ENCODE assay signal across 1 cellular context in the genomic region with DNA sequence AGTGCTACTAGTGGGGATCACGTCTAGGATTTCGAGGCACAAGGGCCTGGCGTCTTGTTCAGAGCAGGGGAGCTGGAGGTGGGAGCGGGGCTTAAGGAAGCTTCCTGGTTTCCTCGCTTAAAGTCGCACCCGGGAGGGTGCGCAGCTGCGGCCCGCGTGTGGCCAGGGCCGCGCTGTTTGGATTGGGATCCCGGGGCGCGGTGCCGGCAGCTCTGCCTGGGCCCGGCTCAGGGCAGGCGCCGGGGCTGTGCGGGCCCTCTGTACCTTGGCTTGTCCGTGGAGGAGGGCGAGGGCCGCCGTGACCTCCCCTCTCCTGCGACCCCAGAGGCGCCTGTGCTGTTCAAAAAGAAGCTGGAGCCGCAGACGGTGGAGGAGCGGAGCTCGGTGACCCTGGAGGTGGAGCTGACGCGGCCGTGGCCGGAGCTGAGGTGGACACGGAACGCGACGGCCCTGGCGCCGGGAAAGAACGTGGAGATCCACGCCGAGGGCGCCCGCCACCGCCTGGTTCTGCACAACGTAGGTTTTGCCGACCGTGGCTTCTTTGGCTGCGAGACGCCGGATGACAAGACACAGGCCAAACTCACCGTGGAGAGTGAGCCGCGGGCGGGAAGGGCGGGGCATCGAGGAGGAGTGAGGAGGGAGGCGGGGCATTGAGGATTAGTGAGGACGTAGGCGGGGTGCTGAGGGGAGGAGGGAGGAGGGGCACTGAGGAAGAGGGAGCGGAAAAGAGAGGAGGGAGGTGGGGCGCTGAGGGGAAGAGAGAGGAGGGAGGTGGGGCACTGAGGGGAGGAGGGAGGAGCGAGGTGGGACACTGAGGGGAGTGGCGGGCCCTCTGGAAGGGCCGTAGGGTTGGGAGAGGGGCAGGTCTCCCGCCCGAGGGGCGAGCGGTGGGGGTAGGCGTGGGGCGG.
A peak's percentile ranks its signal among the peaks of the same experiment; 100 is the strongest.
TF ChIP-seq lines count a peak whose summit lies in the region.

No MANE protein-coding gene starts in this region.

TF ChIP-seq in K562, 482 proteins besides CTCF, POLR2A, EP300 and RAD21 (continued from another document and continues in another):
- TF ChIP-seq, protein P1, sequence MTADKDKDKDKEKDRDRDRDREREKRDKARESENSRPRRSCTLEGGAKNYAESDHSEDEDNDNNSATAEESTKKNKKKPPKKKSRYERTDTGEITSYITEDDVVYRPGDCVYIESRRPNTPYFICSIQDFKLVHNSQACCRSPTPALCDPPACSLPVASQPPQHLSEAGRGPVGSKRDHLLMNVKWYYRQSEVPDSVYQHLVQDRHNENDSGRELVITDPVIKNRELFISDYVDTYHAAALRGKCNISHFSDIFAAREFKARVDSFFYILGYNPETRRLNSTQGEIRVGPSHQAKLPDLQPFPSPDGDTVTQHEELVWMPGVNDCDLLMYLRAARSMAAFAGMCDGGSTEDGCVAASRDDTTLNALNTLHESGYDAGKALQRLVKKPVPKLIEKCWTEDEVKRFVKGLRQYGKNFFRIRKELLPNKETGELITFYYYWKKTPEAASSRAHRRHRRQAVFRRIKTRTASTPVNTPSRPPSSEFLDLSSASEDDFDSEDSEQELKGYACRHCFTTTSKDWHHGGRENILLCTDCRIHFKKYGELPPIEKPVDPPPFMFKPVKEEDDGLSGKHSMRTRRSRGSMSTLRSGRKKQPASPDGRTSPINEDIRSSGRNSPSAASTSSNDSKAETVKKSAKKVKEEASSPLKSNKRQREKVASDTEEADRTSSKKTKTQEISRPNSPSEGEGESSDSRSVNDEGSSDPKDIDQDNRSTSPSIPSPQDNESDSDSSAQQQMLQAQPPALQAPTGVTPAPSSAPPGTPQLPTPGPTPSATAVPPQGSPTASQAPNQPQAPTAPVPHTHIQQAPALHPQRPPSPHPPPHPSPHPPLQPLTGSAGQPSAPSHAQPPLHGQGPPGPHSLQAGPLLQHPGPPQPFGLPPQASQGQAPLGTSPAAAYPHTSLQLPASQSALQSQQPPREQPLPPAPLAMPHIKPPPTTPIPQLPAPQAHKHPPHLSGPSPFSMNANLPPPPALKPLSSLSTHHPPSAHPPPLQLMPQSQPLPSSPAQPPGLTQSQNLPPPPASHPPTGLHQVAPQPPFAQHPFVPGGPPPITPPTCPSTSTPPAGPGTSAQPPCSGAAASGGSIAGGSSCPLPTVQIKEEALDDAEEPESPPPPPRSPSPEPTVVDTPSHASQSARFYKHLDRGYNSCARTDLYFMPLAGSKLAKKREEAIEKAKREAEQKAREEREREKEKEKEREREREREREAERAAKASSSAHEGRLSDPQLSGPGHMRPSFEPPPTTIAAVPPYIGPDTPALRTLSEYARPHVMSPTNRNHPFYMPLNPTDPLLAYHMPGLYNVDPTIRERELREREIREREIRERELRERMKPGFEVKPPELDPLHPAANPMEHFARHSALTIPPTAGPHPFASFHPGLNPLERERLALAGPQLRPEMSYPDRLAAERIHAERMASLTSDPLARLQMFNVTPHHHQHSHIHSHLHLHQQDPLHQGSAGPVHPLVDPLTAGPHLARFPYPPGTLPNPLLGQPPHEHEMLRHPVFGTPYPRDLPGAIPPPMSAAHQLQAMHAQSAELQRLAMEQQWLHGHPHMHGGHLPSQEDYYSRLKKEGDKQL (CRISPR knock-in tag; IDR thresholded peaks at IDR 0.05; ENCODE audit: borderline replicate concordance) = no peak
- no peak for TF ChIP-seq JUNB (CRISPR knock-in tag; conservative IDR thresholded peaks at IDR 0.05)
- TF ChIP-seq TAF7 (tag; IDR thresholded peaks at IDR 0.05) = no peak
- 0 out of 2 replicates have a peak, but pooled peaks have one; percentile 57 for TF ChIP-seq OTX1 (CRISPR knock-in tag; IDR thresholded peaks at IDR 0.05)
- TF ChIP-seq, protein P2, sequence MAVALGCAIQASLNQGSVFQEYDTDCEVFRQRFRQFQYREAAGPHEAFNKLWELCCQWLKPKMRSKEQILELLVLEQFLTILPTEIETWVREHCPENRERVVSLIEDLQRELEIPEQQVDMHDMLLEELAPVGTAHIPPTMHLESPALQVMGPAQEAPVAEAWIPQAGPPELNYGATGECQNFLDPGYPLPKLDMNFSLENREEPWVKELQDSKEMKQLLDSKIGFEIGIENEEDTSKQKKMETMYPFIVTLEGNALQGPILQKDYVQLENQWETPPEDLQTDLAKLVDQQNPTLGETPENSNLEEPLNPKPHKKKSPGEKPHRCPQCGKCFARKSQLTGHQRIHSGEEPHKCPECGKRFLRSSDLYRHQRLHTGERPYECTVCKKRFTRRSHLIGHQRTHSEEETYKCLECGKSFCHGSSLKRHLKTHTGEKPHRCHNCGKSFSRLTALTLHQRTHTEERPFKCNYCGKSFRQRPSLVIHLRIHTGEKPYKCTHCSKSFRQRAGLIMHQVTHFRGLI (CRISPR knock-in tag; IDR thresholded peaks at IDR 0.05) = no peak
- no peak for TF ChIP-seq NFATC3 (IDR thresholded peaks at IDR 0.05)
- no peak for TF ChIP-seq ZNF561 (CRISPR knock-in tag; conservative IDR thresholded peaks at IDR 0.05)
- 0 out of 2 replicates have a peak, but pooled peaks have one; percentile 34 for TF ChIP-seq RHOXF2B (CRISPR knock-in tag; conservative IDR thresholded peaks at IDR 0.05)
- TF ChIP-seq HLTF (IDR thresholded peaks at IDR 0.05) = 0 out of 2 replicates have a peak, but pooled peaks have one; percentile 61
- TF ChIP-seq ZNF174 (CRISPR knock-in tag; IDR thresholded peaks at IDR 0.05) = no peak
- peak; percentile 46 for TF ChIP-seq RBBP5 (IDR thresholded peaks at IDR 0.05; ENCODE audit: borderline replicate concordance, insufficient read depth, low read length, poor library complexity, severe bottlenecking)
- no peak for TF ChIP-seq BRD4 (IDR thresholded peaks at IDR 0.05)
- no peak for TF ChIP-seq EWSR1 (IDR thresholded peaks at IDR 0.05; ENCODE audit: borderline replicate concordance, low read depth, partially characterized antibody)
- peak; percentile 96 for TF ChIP-seq L3MBTL2 (IDR thresholded peaks at IDR 0.05)
- peak; percentile 26; the same call in 1 of the 2 replicates for TF ChIP-seq ESRRA (IDR thresholded peaks at IDR 0.05; ENCODE audit: borderline replicate concordance, low read depth)
- TF ChIP-seq CEBPG (CRISPR knock-in tag; IDR thresholded peaks at IDR 0.05) = no peak
- TF ChIP-seq CEBPG (tag; conservative IDR thresholded peaks at IDR 0.05 in 1 of 2, IDR thresholded peaks at IDR 0.05 in 1 of 2) = no peak
- no peak for TF ChIP-seq ZNF444 (CRISPR knock-in tag; IDR thresholded peaks at IDR 0.05)
- TF ChIP-seq, protein P3, sequence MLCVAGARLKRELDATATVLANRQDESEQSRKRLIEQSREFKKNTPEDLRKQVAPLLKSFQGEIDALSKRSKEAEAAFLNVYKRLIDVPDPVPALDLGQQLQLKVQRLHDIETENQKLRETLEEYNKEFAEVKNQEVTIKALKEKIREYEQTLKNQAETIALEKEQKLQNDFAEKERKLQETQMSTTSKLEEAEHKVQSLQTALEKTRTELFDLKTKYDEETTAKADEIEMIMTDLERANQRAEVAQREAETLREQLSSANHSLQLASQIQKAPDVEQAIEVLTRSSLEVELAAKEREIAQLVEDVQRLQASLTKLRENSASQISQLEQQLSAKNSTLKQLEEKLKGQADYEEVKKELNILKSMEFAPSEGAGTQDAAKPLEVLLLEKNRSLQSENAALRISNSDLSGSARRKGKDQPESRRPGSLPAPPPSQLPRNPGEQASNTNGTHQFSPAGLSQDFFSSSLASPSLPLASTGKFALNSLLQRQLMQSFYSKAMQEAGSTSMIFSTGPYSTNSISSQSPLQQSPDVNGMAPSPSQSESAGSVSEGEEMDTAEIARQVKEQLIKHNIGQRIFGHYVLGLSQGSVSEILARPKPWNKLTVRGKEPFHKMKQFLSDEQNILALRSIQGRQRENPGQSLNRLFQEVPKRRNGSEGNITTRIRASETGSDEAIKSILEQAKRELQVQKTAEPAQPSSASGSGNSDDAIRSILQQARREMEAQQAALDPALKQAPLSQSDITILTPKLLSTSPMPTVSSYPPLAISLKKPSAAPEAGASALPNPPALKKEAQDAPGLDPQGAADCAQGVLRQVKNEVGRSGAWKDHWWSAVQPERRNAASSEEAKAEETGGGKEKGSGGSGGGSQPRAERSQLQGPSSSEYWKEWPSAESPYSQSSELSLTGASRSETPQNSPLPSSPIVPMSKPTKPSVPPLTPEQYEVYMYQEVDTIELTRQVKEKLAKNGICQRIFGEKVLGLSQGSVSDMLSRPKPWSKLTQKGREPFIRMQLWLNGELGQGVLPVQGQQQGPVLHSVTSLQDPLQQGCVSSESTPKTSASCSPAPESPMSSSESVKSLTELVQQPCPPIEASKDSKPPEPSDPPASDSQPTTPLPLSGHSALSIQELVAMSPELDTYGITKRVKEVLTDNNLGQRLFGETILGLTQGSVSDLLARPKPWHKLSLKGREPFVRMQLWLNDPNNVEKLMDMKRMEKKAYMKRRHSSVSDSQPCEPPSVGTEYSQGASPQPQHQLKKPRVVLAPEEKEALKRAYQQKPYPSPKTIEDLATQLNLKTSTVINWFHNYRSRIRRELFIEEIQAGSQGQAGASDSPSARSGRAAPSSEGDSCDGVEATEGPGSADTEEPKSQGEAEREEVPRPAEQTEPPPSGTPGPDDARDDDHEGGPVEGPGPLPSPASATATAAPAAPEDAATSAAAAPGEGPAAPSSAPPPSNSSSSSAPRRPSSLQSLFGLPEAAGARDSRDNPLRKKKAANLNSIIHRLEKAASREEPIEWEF (CRISPR knock-in tag; IDR thresholded peaks at IDR 0.05) = no peak
- TF ChIP-seq, protein P4, sequence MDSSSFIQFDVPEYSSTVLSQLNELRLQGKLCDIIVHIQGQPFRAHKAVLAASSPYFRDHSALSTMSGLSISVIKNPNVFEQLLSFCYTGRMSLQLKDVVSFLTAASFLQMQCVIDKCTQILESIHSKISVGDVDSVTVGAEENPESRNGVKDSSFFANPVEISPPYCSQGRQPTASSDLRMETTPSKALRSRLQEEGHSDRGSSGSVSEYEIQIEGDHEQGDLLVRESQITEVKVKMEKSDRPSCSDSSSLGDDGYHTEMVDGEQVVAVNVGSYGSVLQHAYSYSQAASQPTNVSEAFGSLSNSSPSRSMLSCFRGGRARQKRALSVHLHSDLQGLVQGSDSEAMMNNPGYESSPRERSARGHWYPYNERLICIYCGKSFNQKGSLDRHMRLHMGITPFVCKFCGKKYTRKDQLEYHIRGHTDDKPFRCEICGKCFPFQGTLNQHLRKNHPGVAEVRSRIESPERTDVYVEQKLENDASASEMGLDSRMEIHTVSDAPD (CRISPR knock-in tag; IDR thresholded peaks at IDR 0.05) = no peak
- TF ChIP-seq, protein P5, sequence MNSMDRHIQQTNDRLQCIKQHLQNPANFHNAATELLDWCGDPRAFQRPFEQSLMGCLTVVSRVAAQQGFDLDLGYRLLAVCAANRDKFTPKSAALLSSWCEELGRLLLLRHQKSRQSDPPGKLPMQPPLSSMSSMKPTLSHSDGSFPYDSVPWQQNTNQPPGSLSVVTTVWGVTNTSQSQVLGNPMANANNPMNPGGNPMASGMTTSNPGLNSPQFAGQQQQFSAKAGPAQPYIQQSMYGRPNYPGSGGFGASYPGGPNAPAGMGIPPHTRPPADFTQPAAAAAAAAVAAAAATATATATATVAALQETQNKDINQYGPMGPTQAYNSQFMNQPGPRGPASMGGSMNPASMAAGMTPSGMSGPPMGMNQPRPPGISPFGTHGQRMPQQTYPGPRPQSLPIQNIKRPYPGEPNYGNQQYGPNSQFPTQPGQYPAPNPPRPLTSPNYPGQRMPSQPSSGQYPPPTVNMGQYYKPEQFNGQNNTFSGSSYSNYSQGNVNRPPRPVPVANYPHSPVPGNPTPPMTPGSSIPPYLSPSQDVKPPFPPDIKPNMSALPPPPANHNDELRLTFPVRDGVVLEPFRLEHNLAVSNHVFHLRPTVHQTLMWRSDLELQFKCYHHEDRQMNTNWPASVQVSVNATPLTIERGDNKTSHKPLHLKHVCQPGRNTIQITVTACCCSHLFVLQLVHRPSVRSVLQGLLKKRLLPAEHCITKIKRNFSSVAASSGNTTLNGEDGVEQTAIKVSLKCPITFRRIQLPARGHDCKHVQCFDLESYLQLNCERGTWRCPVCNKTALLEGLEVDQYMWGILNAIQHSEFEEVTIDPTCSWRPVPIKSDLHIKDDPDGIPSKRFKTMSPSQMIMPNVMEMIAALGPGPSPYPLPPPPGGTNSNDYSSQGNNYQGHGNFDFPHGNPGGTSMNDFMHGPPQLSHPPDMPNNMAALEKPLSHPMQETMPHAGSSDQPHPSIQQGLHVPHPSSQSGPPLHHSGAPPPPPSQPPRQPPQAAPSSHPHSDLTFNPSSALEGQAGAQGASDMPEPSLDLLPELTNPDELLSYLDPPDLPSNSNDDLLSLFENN (IDR thresholded peaks at IDR 0.05; ENCODE audit: low read depth in 2 of 2, low read length in 2 of 2) = no peak
- TF ChIP-seq ELF4 (CRISPR knock-in tag; IDR thresholded peaks at IDR 0.05) = 0 out of 2 replicates have a peak, but pooled peaks have one; percentile 42
- TF ChIP-seq SETDB1 (IDR thresholded peaks at IDR 0.05; ENCODE audit: low read length) = no peak
- no peak for TF ChIP-seq ARID2 (IDR thresholded peaks at IDR 0.05)
- no peak for TF ChIP-seq C11orf30 (IDR thresholded peaks at IDR 0.05; ENCODE audit: low read depth)
- TF ChIP-seq SRSF7 (optimal IDR thresholded peaks at IDR 0.05; ENCODE audit: low read depth, low read length) = no peak
- no peak for TF ChIP-seq ZNF324 (CRISPR knock-in tag; IDR thresholded peaks at IDR 0.05)
- no peak for TF ChIP-seq FOXK2 (conservative IDR thresholded peaks at IDR 0.05 in 1 of 2, IDR thresholded peaks at IDR 0.05 in 1 of 2; ENCODE audit: low read depth in 2 of 2)
- peak; percentile 84 for TF ChIP-seq RBFOX2 (IDR thresholded peaks at IDR 0.05; ENCODE audit: low read depth, low read length)
- TF ChIP-seq, protein P6, sequence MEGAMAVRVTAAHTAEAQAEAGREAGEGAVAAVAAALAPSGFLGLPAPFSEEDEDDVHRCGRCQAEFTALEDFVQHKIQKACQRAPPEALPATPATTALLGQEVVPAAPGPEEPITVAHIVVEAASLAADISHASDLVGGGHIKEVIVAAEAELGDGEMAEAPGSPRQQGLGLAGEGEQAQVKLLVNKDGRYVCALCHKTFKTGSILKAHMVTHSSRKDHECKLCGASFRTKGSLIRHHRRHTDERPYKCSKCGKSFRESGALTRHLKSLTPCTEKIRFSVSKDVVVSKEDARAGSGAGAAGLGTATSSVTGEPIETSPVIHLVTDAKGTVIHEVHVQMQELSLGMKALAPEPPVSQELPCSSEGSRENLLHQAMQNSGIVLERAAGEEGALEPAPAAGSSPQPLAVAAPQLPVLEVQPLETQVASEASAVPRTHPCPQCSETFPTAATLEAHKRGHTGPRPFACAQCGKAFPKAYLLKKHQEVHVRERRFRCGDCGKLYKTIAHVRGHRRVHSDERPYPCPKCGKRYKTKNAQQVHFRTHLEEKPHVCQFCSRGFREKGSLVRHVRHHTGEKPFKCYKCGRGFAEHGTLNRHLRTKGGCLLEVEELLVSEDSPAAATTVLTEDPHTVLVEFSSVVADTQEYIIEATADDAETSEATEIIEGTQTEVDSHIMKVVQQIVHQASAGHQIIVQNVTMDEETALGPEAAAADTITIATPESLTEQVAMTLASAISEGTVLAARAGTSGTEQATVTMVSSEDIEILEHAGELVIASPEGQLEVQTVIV (CRISPR knock-in tag; IDR thresholded peaks at IDR 0.05; ENCODE audit: borderline replicate concordance) = no peak
- 0 out of 2 replicates have a peak, but pooled peaks have one; percentile 25 for TF ChIP-seq ZSCAN29 (IDR thresholded peaks at IDR 0.05)
- TF ChIP-seq, protein P7, sequence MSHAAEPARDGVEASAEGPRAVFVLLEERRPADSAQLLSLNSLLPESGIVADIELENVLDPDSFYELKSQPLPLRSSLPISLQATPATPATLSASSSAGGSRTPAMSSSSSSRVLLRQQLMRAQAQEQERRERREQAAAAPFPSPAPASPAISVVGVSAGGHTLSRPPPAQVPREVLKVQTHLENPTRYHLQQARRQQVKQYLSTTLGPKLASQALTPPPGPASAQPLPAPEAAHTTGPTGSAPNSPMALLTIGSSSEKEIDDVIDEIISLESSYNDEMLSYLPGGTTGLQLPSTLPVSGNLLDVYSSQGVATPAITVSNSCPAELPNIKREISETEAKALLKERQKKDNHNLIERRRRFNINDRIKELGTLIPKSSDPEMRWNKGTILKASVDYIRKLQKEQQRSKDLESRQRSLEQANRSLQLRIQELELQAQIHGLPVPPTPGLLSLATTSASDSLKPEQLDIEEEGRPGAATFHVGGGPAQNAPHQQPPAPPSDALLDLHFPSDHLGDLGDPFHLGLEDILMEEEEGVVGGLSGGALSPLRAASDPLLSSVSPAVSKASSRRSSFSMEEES (CRISPR knock-in tag; IDR thresholded peaks at IDR 0.05) = no peak
